ENCODE assay signal across 8 cellular contexts in the genomic region with DNA sequence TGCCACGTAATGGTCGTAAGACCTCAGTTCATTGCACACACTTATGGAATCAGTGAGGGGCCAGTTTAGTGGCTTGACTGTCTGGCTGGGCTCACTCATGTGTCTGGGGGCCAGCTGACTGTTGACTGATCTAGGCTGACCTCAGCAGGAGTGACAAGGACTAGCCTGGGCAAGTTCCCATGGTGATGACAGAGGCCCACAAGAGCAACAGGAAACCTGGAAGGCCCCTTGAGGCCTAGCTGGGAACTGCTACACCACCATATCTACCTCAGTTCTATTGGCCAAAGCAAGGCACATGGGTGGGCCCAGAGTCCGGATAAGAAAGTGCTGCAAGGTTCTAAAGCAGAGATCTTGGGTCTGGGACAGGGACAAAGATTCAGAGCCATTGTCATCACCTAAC. TPM values are rescaled to one million over a fixed set of nuclear protein-coding genes. Genes with fewer than 3 reads are reported as not detected.
DNase-seq lines count a peak whose midpoint lies in the region; ATAC-seq, FAIRE-seq and TF ChIP-seq lines count a peak whose summit lies in the region.

No MANE protein-coding gene starts in this region.

- ATAC-seq in GM19035 (IDR thresholded peaks at IDR 0.05; ENCODE audit: unreplicated experiment) (peak; percentile 76), IMR-90 (ENCODE audit: low read depth) (peak; percentile 35)
- ATAC-seq in CD4-positive, alpha-beta T cell (ENCODE audit: poor library complexity): no peak

- TF ChIP-seq CTCF in Caco-2 (IDR thresholded peaks at IDR 0.05; ENCODE audit: insufficient read depth in 1 of 2, low read depth in 1 of 2, low read length in 1 of 2, severe bottlenecking in 1 of 2, unreplicated experiment in 1 of 2) (peak; percentile 37), IMR-90 (conservative IDR thresholded peaks at IDR 0.05; ENCODE audit: low read depth, low read length) (no peak), keratinocyte (optimal IDR thresholded peaks at IDR 0.05 in 1 of 3, IDR thresholded peaks at IDR 0.05 in 1 of 3, conservative IDR thresholded peaks at IDR 0.05 in 1 of 3; ENCODE audit: extremely low read depth in 1 of 3, insufficient read depth in 2 of 3, low read length in 3 of 3) (peak; percentile 56 to 69 (median 59)), tibial artery (IDR thresholded peaks at IDR 0.05) (no peak)
- no peak for TF ChIP-seq CTCF in CD4-positive, alpha-beta T cell (IDR thresholded peaks at IDR 0.05)

- H3K36me3 Mint-ChIP-seq in Caco-2 (ENCODE audit: insufficient read depth, unreplicated experiment): no peaks in the 10 kb centered on the region
- H3K36me3 Mint-ChIP-seq in CD4-positive, alpha-beta T cell (ENCODE audit: low read depth): no peaks in the 10 kb centered on the region

- H3K79me1 ChIP-seq in IMR-90 (ENCODE audit: low read depth in 1 of 2, low read length in 2 of 2): no peaks in the 10 kb centered on the region

- no peak overlapping the region for H3K23ac ChIP-seq in IMR-90 (ENCODE audit: low read depth, low read length)

- peak overlapping the region; percentile 42 for H2AK9ac ChIP-seq in IMR-90 (replicated peaks; ENCODE audit: low read depth, low read length, poor library complexity)

- WGBS in IMR-90 (ENCODE audit: extremely low coverage in 2 of 2, insufficient read length in 1 of 2), 2 experiments: no CpG with 5 or more reads among the region's 3 CpGs

- no peak overlapping the region for H3K4me3 Mint-ChIP-seq in Caco-2 (ENCODE audit: unreplicated experiment)
- no peak overlapping the region for H3K4me3 Mint-ChIP-seq in CD4-positive, alpha-beta T cell

- DNase-seq in Caco-2 (peak; percentile 72 to 84), IMR-90 (peak; percentile 31), UCSD-AML1 (lab: John Stamatoyannopoulos, UW; ENCODE audit: unreplicated experiment) (peak; percentile 71), keratinocyte (ENCODE audit: low read depth, low spot score) (peak; percentile 50), tibial artery (no peak), middle frontal gyrus (ENCODE audit: extremely low spot score, low spot score) (no peak)
- DNase-seq in CD4-positive, alpha-beta T cell: no peak

- H3K27me3 ChIP-seq in Caco-2 (replicated peaks; ENCODE audit: control insufficient read depth, insufficient read depth, low read length) (no peaks in the 10 kb centered on the region), IMR-90 (ENCODE audit: control insufficient read depth, insufficient read depth, low read length) (peaks cover 29% of the 10 kb centered on the region), keratinocyte (ENCODE audit: control insufficient read depth, extremely low read depth, insufficient read depth, low read length) (peaks cover 21% of the 10 kb centered on the region), tibial artery (peaks cover 0 to 22% of the 10 kb centered on the region in 2 donors)
- H3K27me3 ChIP-seq in CD4-positive, alpha-beta T cell (ENCODE audit: control insufficient read depth, insufficient read depth, low read length): peaks cover 8% of the 10 kb centered on the region

- H3K4me3 ChIP-seq in Caco-2 (ENCODE audit: low read depth, low read length) (no peak overlapping the region), IMR-90 (ENCODE audit: insufficient read depth, low read depth, low read length) (no peak overlapping the region), keratinocyte (ENCODE audit: control insufficient read depth in 2 of 3, extremely low read depth in 1 of 3, insufficient read depth in 2 of 3, low read depth in 1 of 3, low read length in 3 of 3) (no peak overlapping the region), tibial artery (no peak overlapping the region)

- TF ChIP-seq RAD21 in IMR-90 (IDR thresholded peaks at IDR 0.05; ENCODE audit: low read length): no peak

- peak overlapping the region in 1 of 2 experiments; percentile 86; a peak in 2 of 4 replicates for H4K8ac ChIP-seq in IMR-90 (ENCODE audit: low read depth in 2 of 2, low read length in 2 of 2)

- POLR2A ChIA-PET in Caco-2 (lab: Charles Lee) (no interaction called here), IMR-90 (lab: Charles Lee; ENCODE audit: unreplicated experiment) (no interaction called here)
- POLR2A ChIA-PET in CD4-positive, alpha-beta T cell (lab: Charles Lee): no interaction called here

- CTCF ChIA-PET in Caco-2 (lab: Charles Lee) (interaction anchor here (0.6 kb wide), 2 partner anchors 27 to 131 kb away, joined by 3 to 5 read pairs; no protein-coding TSS in a partner anchor), IMR-90 (lab: Yijun Ruan, JAX) (interaction anchor here (1.2 kb wide), 1 partner anchor 10 kb away, joined by 3 read pairs; no protein-coding TSS in a partner anchor)
- CTCF ChIA-PET in CD4-positive, alpha-beta T cell (lab: Charles Lee): no interaction called here

- H4K20me1 ChIP-seq in IMR-90 (ENCODE audit: insufficient read depth, low read length) (no peaks in the 10 kb centered on the region), keratinocyte (ENCODE audit: control insufficient read depth, extremely low read depth, insufficient read depth, low read length) (no peaks in the 10 kb centered on the region)

- H2AK5ac ChIP-seq in IMR-90 (ENCODE audit: low read depth, low read length): no peak overlapping the region

- no peaks in the 10 kb centered on the region for H3K9me3 Mint-ChIP-seq in Caco-2 (ENCODE audit: unreplicated experiment)
- H3K9me3 Mint-ChIP-seq in CD4-positive, alpha-beta T cell: no peaks in the 10 kb centered on the region

- no peak overlapping the region for H3K4me2 ChIP-seq in IMR-90 (ENCODE audit: low read depth, low read length)
- H3K4me2 ChIP-seq in keratinocyte (ENCODE audit: control insufficient read depth, extremely low read depth, insufficient read depth, low read depth, low read length): no peak overlapping the region

- intact Hi-C loops in Caco-2 (cut with micrococcal nuclease; ENCODE audit: unreplicated experiment) (loop anchor here (2.0 kb wide), 1 partner anchor 41 kb away; no protein-coding TSS in a partner anchor), IMR-90 (cut with micrococcal nuclease) (no loop called here), tibial artery (cut with DNase I; ENCODE audit: low total_unique reads) (no loop called here)
- intact Hi-C loops in CD4-positive, alpha-beta T cell (cut with DNase I, micrococcal nuclease): no loop called here

- H3K36me3 ChIP-seq in Caco-2 (ENCODE audit: control insufficient read depth, insufficient read depth, low read length) (no peaks in the 10 kb centered on the region), IMR-90 (ENCODE audit: control insufficient read depth, insufficient read depth, low read length) (no peaks in the 10 kb centered on the region), keratinocyte (ENCODE audit: control insufficient read depth in 2 of 2, extremely low read depth in 1 of 2, insufficient read depth in 2 of 2, low read length in 2 of 2) (no peaks in the 10 kb centered on the region), tibial artery (no peaks in the 10 kb centered on the region)

- no peak overlapping the region for H3K27ac Mint-ChIP-seq in Caco-2 (ENCODE audit: unreplicated experiment)
- no peak overlapping the region for H3K27ac Mint-ChIP-seq in CD4-positive, alpha-beta T cell

- peak overlapping the region; percentile 11 for H2BK5ac ChIP-seq in IMR-90 (ENCODE audit: low read depth, low read length, poor library complexity, severe bottlenecking)

- H3K4me1 ChIP-seq in Caco-2: peaks cover 10% of the 10 kb centered on the region
- no peaks in the 10 kb centered on the region for H3K4me1 ChIP-seq in IMR-90 (ENCODE audit: control insufficient read depth, insufficient read depth, low read length)
- peaks cover 6% of the 10 kb centered on the region for H3K4me1 ChIP-seq in keratinocyte (ENCODE audit: control insufficient read depth, extremely low read depth, insufficient read depth, low read length)
- H3K4me1 ChIP-seq in tibial artery: no peaks in the 10 kb centered on the region

- peak overlapping the region; percentile 75 for H2BK20ac ChIP-seq in IMR-90 (ENCODE audit: low read depth, low read length)

- H3K18ac ChIP-seq in IMR-90 (ENCODE audit: low read depth, low read length): no peak overlapping the region; the same call in 1 of the 2 replicates

- H3K27me3 Mint-ChIP-seq in Caco-2 (ENCODE audit: insufficient read depth, unreplicated experiment): no peaks in the 10 kb centered on the region
- peaks cover 9% of the 10 kb centered on the region for H3K27me3 Mint-ChIP-seq in CD4-positive, alpha-beta T cell

- H2BK120ac ChIP-seq in IMR-90 (ENCODE audit: low read depth, low read length): peak overlapping the region; percentile 64; the same call in 1 of the 2 replicates

- no peak overlapping the region for H2BK15ac ChIP-seq in IMR-90 (ENCODE audit: low read depth, low read length)

- no peaks in the 10 kb centered on the region for H3K79me2 ChIP-seq in keratinocyte (ENCODE audit: control insufficient read depth, insufficient read depth, low read length)

- no peak overlapping the region for H3K56ac ChIP-seq in IMR-90 (ENCODE audit: extremely low read depth, insufficient read depth, low read length)

- H3K9ac ChIP-seq in IMR-90 (ENCODE audit: low read depth, low read length) (no peak overlapping the region), keratinocyte (ENCODE audit: control insufficient read depth, extremely low read depth, insufficient read depth, low read length) (no peak overlapping the region)

- H2AFZ ChIP-seq in IMR-90 (replicated peaks; ENCODE audit: low read length, poor library complexity) (peak overlapping the region; percentile 35), keratinocyte (ENCODE audit: control insufficient read depth, low read length) (no peak overlapping the region)

- in situ Hi-C loops in IMR-90 (cut with MboI; ENCODE audit: low sequenced_read_pairs): no loop called here

- no peak overlapping the region; the same call in 1 of the 2 replicates for H4K5ac ChIP-seq in IMR-90 (ENCODE audit: low read depth, low read length)

- no peak overlapping the region; the same call in 1 of the 2 replicates for H3K14ac ChIP-seq in IMR-90 (replicated peaks; ENCODE audit: low read depth, low read length)

- peak; percentile 87 for FAIRE-seq in keratinocyte (lab: Jason Lieb, UNC)

- dilution Hi-C loops in IMR-90 (cut with HindIII; ENCODE audit: low sequenced_read_pairs, unreplicated experiment): no loop called here
- dilution Hi-C loops in keratinocyte (cut with MboI; ENCODE audit: extremely low pct_ligation_motif_present, low sequenced_read_pairs): no loop called here

- peak overlapping the region; percentile 38; the same call in 1 of the 2 replicates for H4K91ac ChIP-seq in IMR-90 (ENCODE audit: insufficient read depth, low read depth, low read length)

- H3K27ac ChIP-seq in IMR-90 (ENCODE audit: insufficient read depth, low read length): no peak overlapping the region
- no peak overlapping the region for H3K27ac ChIP-seq in keratinocyte (ENCODE audit: control insufficient read depth, insufficient read depth, low read length)
- no peak overlapping the region for H3K27ac ChIP-seq in tibial artery
- no peak overlapping the region for H3K27ac ChIP-seq in CD4-positive, alpha-beta T cell (ENCODE audit: low read depth, low read length)

- BruUV-seq in Caco-2 (replicated peaks; lab: Mats Ljungman, UMichigan) (no TSS peak), IMR-90 (replicated peaks; lab: Mats Ljungman, UMichigan) (no TSS peak)

- H3K9me3 ChIP-seq in Caco-2: no peaks in the 10 kb centered on the region
- H3K9me3 ChIP-seq in IMR-90 (ENCODE audit: control insufficient read depth, insufficient read depth, low read length): 0 out of 2 replicates have a peak, but pooled peaks cover 3% of the 10 kb centered on the region
- no peaks in the 10 kb centered on the region for H3K9me3 ChIP-seq in keratinocyte (ENCODE audit: control insufficient read depth, low read depth, low read length)
- peaks cover 0 to 6% (median 0%) of the 10 kb centered on the region in 3 donors for H3K9me3 ChIP-seq in tibial artery
- H3K9me3 ChIP-seq in CD4-positive, alpha-beta T cell (ENCODE audit: control insufficient read depth, low read length): no peaks in the 10 kb centered on the region

- no peak for TF ChIP-seq POLR2A in IMR-90 (IDR thresholded peaks at IDR 0.05; ENCODE audit: low read depth, low read length)

- peak overlapping the region; percentile 67; the same call in 1 of the 2 replicates for H3K4ac ChIP-seq in IMR-90 (ENCODE audit: low read depth, low read length)

- H3K4me1 Mint-ChIP-seq in Caco-2 (ENCODE audit: low read depth, unreplicated experiment): peaks cover 11% of the 10 kb centered on the region
- no peaks in the 10 kb centered on the region for H3K4me1 Mint-ChIP-seq in CD4-positive, alpha-beta T cell (ENCODE audit: low read depth)

- H3K9me1 ChIP-seq in IMR-90 (ENCODE audit: insufficient read depth, low read length) (no peaks in the 10 kb centered on the region), keratinocyte (ENCODE audit: control insufficient read depth, extremely low read depth, insufficient read depth, low read length) (no peaks in the 10 kb centered on the region)

RNA-seq across cellular contexts. Expression of a gene that starts 21.3 kb away (rescaled TPM):
- total RNA-seq in Caco-2 (2022) (15.4 and 21.1 TPM in 2 replicates), IMR-90 (2012; rRNA removed) (not detected in 2 replicates)
- polyA plus RNA-seq in IMR-90 (2012; rRNA removed) (not detected in 2 replicates), keratinocyte (1.1 to 3.3 TPM (median 2.2 TPM) in 3 replicates)
- polyA plus RNA-seq in IMR-90 (2012; cell fraction: cytosol; rRNA removed): not detected in 2 replicates
- polyA plus RNA-seq in IMR-90 (2012; cell fraction: nucleus; rRNA removed; ENCODE audit: low replicate concordance): not detected in 2 replicates
- polyA plus RNA-seq in keratinocyte (2011; ENCODE audit: low read depth): not detected
- polyA plus RNA-seq in keratinocyte (2011; cell fraction: cytosol; rRNA removed): 1.3 and 2.6 TPM in 2 replicates
- polyA plus RNA-seq in keratinocyte (2011; cell fraction: nucleus; rRNA removed): 1.0 and 2.8 TPM in 2 replicates
- 4.2 TPM in 1 of 2 replicates, not detected in the other for polyA plus RNA-seq in keratinocyte (2012; ENCODE audit: low replicate concordance)
- polyA minus RNA-seq in keratinocyte: 0.93 to 5.9 TPM (median 1.5 TPM) in 3 replicates
- 5.4 TPM for polyA minus RNA-seq in keratinocyte (2011; cell fraction: cytosol; rRNA and poly(A)+ RNA removed)
- polyA minus RNA-seq in keratinocyte (2011; cell fraction: nucleus; rRNA and poly(A)+ RNA removed): 0.42 and 2.3 TPM in 2 replicates
- total RNA-seq in CD4-positive, alpha-beta T cell: not detected

Comparison
In these comparisons a context has a peak if more than half of its experiments do, and no peak if none do; other contexts are left out.
1. DNase-seq: peak in Caco-2 (2 of 2), IMR-90 (single experiment), UCSD-AML1 (single experiment) and keratinocyte (single experiment); none in tibial artery (0 of 2), middle frontal gyrus (single experiment) and CD4-positive, alpha-beta T cell (0 of 10).
2. CTCF ChIP-seq: peak in Caco-2 (2 of 2) and keratinocyte (3 of 3); none in IMR-90 (single experiment), tibial artery (0 of 2) and CD4-positive, alpha-beta T cell (single experiment).
3. RNA of a gene that starts 21.3 kb away (total RNA-seq): 15.4 to 21.1 TPM in Caco-2; not detected in IMR-90 and not detected in CD4-positive, alpha-beta T cell; every median in the first group is over 10 times any median in the second.